In the genomic region with DNA sequence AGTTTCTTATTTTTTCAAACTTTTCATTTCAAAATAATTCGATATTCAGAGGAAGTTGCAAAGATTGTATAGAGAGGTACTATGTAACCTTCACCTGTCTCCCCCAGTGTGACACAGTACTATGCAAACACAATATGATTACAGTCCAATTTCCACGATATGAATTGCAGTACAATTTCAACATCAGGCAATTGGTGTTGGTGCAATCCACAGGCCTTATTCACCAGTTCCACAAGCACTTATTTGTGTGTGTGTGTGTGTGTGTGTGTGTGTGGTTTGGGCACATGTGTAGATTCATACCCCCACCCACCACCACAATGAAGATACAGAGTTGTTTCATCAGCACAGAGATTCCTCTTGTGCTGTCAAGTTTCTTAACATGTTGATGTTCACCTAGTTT, we compare ENCODE assay signal across 22 cellular contexts.
DNase-seq lines count a peak whose midpoint lies in the region; ATAC-seq, FAIRE-seq and TF ChIP-seq lines count a peak whose summit lies in the region.
"Had no signal": no experiment of that assay in that cellular context is flagged by ENCODE, and none has a peak within 500 bp of the region (broad histone marks: within the 10 kb centered on the region; RNA-seq: fewer than 3 reads in every experiment).

No MANE protein-coding gene starts in this region.

- no peaks in the 10 kb centered on the region for H4K20me1 ChIP-seq in DOHH2 (ENCODE audit: control insufficient read depth, insufficient read depth, low read depth, low read length)

- H2BK120ac ChIP-seq in mesenchymal stem cell (ENCODE audit: low read depth, low read length): no peak overlapping the region

- H3K9me3 ChIP-seq in DOHH2 (ENCODE audit: control insufficient read depth, insufficient read depth, low read length): no peaks in the 10 kb centered on the region
- H3K9me3 ChIP-seq in endodermal cell (ENCODE audit: control insufficient read depth, low read length): peaks cover 2% of the 10 kb centered on the region
- no peaks in the 10 kb centered on the region for H3K9me3 ChIP-seq in mesenchymal stem cell (ENCODE audit: control insufficient read depth, low read length)
- H3K9me3 ChIP-seq: A549 had no signal

- no peak overlapping the region for H4K8ac ChIP-seq in mesenchymal stem cell (ENCODE audit: low read length)

- H3K4ac ChIP-seq in mesenchymal stem cell (ENCODE audit: low read depth in 1 of 2, low read length in 2 of 2): no peak overlapping the region

- peaks cover 4% of the 10 kb centered on the region for H3K9me3 Mint-ChIP-seq in endodermal cell
- H3K9me3 Mint-ChIP-seq in stimulated activated naive B cell treated with anti-CD40 and anti-IgM and Interleukin-4, amounts not matched to agents 10 μg/mL and 1 μg/mL and 100 μg/mL, for 72 hours: peaks cover 2 to 4% of the 10 kb centered on the region in 2 donors

- H3K27me3 ChIP-seq in DOHH2 (ENCODE audit: control insufficient read depth, low read length): no peaks in the 10 kb centered on the region
- no peaks in the 10 kb centered on the region for H3K27me3 ChIP-seq in endodermal cell (ENCODE audit: control insufficient read depth, insufficient read depth, low read length, poor library complexity, severe bottlenecking)
- no peaks in the 10 kb centered on the region for H3K27me3 ChIP-seq in mesenchymal stem cell (ENCODE audit: control insufficient read depth in 1 of 2, insufficient read depth in 1 of 2, low read length in 2 of 2)

- peaks cover 2% of the 10 kb centered on the region for H3K79me1 ChIP-seq in mesenchymal stem cell (replicated peaks; ENCODE audit: low read length, poor library complexity, severe bottlenecking)

- H3K27ac Mint-ChIP-seq in endodermal cell: no peak overlapping the region
- H3K27ac Mint-ChIP-seq in stimulated activated naive B cell treated with anti-CD40 and anti-IgM and Interleukin-4, amounts not matched to agents 10 μg/mL and 1 μg/mL and 100 μg/mL, for 72 hours: peak overlapping the region; percentile 98
- H3K27ac Mint-ChIP-seq: CD4-positive, CD25-positive, alpha-beta regulatory T cell; CD8-positive, alpha-beta memory T cell; H9 had no signal

- H2AK5ac ChIP-seq in mesenchymal stem cell (ENCODE audit: low read length, severe bottlenecking): peak overlapping the region; percentile 31

- H4K91ac ChIP-seq in mesenchymal stem cell (ENCODE audit: low read length): no peak overlapping the region

- H3F3A ChIP-seq in DOHH2 (ENCODE audit: control insufficient read depth, insufficient read depth): peaks cover 40% of the 10 kb centered on the region

- H3K27me3 Mint-ChIP-seq in endodermal cell (ENCODE audit: insufficient read depth): no peaks in the 10 kb centered on the region
- no peaks in the 10 kb centered on the region for H3K27me3 Mint-ChIP-seq in stimulated activated naive B cell treated with anti-CD40 and anti-IgM and Interleukin-4, amounts not matched to agents 10 μg/mL and 1 μg/mL and 100 μg/mL, for 72 hours

- no peak for ATAC-seq in stimulated activated naive B cell treated with anti-CD40 and anti-IgM and Interleukin-4, amounts not matched to agents 10 μg/mL and 1 μg/mL and 100 μg/mL, for 72 hours (replicated peaks)
- ATAC-seq in GM21825 (IDR thresholded peaks at IDR 0.05; ENCODE audit: unreplicated experiment): no peak
- ATAC-seq: A549, GM12878 had no signal

- no peaks in the 10 kb centered on the region for H3K36me3 ChIP-seq in DOHH2 (ENCODE audit: control insufficient read depth, low read length)
- no peaks in the 10 kb centered on the region for H3K36me3 ChIP-seq in endodermal cell (ENCODE audit: control insufficient read depth, insufficient read depth, low read length)
- H3K36me3 ChIP-seq in mesenchymal stem cell (ENCODE audit: control insufficient read depth in 1 of 2, insufficient read depth in 2 of 2, low read depth in 1 of 2, low read length in 2 of 2): no peaks in the 10 kb centered on the region

- H3K4me1 Mint-ChIP-seq in endodermal cell: peaks cover 5% of the 10 kb centered on the region
- peaks cover 54 to 71% of the 10 kb centered on the region in 2 donors for H3K4me1 Mint-ChIP-seq in stimulated activated naive B cell treated with anti-CD40 and anti-IgM and Interleukin-4, amounts not matched to agents 10 μg/mL and 1 μg/mL and 100 μg/mL, for 72 hours
- H3K4me1 Mint-ChIP-seq: CD4-positive, CD25-positive, alpha-beta regulatory T cell; CD8-positive, alpha-beta memory T cell had no signal

- no peak overlapping the region for H3K18ac ChIP-seq in mesenchymal stem cell (ENCODE audit: low read depth in 1 of 2, low read length in 2 of 2)

- no peak for FAIRE-seq in D721Med (lab: Jason Lieb, UNC)
- FAIRE-seq: A549, GM12878, H1 had no signal

- H2BK15ac ChIP-seq in mesenchymal stem cell (ENCODE audit: low read depth, poor library complexity, severe bottlenecking): no peak overlapping the region

- no peaks in the 10 kb centered on the region for H3K79me2 ChIP-seq in DOHH2 (ENCODE audit: control insufficient read depth, low read length)

- 88 to 100% methylated on average over 1 to 2 of the region's 2 CpGs for WGBS in endodermal cell (ENCODE audit: insufficient coverage in 1 of 2, insufficient read length in 1 of 2), 2 experiments
- WGBS in mesenchymal stem cell: no CpG with 5 or more reads among the region's 2 CpGs

- peaks cover 2% of the 10 kb centered on the region for H3K36me3 Mint-ChIP-seq in endodermal cell (ENCODE audit: low read depth)
- H3K36me3 Mint-ChIP-seq in stimulated activated naive B cell treated with anti-CD40 and anti-IgM and Interleukin-4, amounts not matched to agents 10 μg/mL and 1 μg/mL and 100 μg/mL, for 72 hours: peaks cover 1 to 9% of the 10 kb centered on the region in 2 donors
- H3K36me3 Mint-ChIP-seq: CD4-positive, CD25-positive, alpha-beta regulatory T cell; IgD-negative memory B cell had no signal

- 0 out of 2 replicates have a peak overlapping the region, but pooled peaks have one; percentile 60 for H3K4me3 ChIP-seq in DOHH2 (ENCODE audit: low read length)
- H3K4me3 ChIP-seq in endodermal cell (ENCODE audit: low read length): no peak overlapping the region
- H3K4me3 ChIP-seq in mesenchymal stem cell (ENCODE audit: insufficient read depth in 1 of 2, low read depth in 1 of 2, low read length in 2 of 2): no peak overlapping the region
- H3K4me3 ChIP-seq in coronary artery: no peak overlapping the region
- H3K4me3 ChIP-seq: A549, GM12878 had no signal

- no peak overlapping the region for H3K23ac ChIP-seq in mesenchymal stem cell (ENCODE audit: low read length in 2 of 2)

- no peak overlapping the region for H3K9ac ChIP-seq in endodermal cell (ENCODE audit: extremely low read depth, low read length, poor library complexity, severe bottlenecking)
- no peak overlapping the region for H3K9ac ChIP-seq in mesenchymal stem cell (ENCODE audit: low read length)

- no peak overlapping the region for H2BK5ac ChIP-seq in mesenchymal stem cell (ENCODE audit: low read depth, low read length, poor library complexity, severe bottlenecking)

- H3K9me2 ChIP-seq in DOHH2 (replicated peaks; ENCODE audit: control insufficient read depth, low read length): no peaks in the 10 kb centered on the region

- no peak overlapping the region for H3K14ac ChIP-seq in mesenchymal stem cell (ENCODE audit: low read length in 2 of 2)

- H2BK12ac ChIP-seq in mesenchymal stem cell (ENCODE audit: low read length in 2 of 2): no peak overlapping the region

- H3K4me2 ChIP-seq in DOHH2 (ENCODE audit: low read length) (no peak overlapping the region), mesenchymal stem cell (ENCODE audit: low read length, poor library complexity, severe bottlenecking) (no peak overlapping the region)
- H3K4me2 ChIP-seq: A549 had no signal

- TF ChIP-seq CTCF in DOHH2 (IDR thresholded peaks at IDR 0.05; ENCODE audit: low read depth, low read length, poor library complexity, severe bottlenecking) (no peak), endodermal cell (conservative IDR thresholded peaks at IDR 0.05) (no peak), D721Med (IDR thresholded peaks at IDR 0.05; ENCODE audit: insufficient read depth, missing control alignments) (no peak), coronary artery (IDR thresholded peaks at IDR 0.05) (no peak)

- H3K4me1 ChIP-seq in DOHH2 (ENCODE audit: control insufficient read depth, low read length) (peaks cover 81% of the 10 kb centered on the region), endodermal cell (ENCODE audit: control insufficient read depth, insufficient read depth, low read length) (no peaks in the 10 kb centered on the region), mesenchymal stem cell (ENCODE audit: control insufficient read depth, insufficient read depth, low read depth, low read length) (peaks cover 6% of the 10 kb centered on the region)

- H3K27ac ChIP-seq in DOHH2 (ENCODE audit: low read depth, low read length) (peak overlapping the region; percentile 92; the same call in 1 of the 2 replicates), endodermal cell (ENCODE audit: low read depth, low read length) (peak overlapping the region; percentile 76), mesenchymal stem cell (ENCODE audit: low read length, poor library complexity, severe bottlenecking) (no peak overlapping the region), coronary artery (no peak overlapping the region)

- H2AFZ ChIP-seq in mesenchymal stem cell (ENCODE audit: low read depth, low read length): no peak overlapping the region

- no peak overlapping the region for H3K4me3 Mint-ChIP-seq in endodermal cell
- H3K4me3 Mint-ChIP-seq in stimulated activated naive B cell treated with anti-CD40 and anti-IgM and Interleukin-4, amounts not matched to agents 10 μg/mL and 1 μg/mL and 100 μg/mL, for 72 hours: no peak overlapping the region
- H3K4me3 Mint-ChIP-seq: CD4-positive, CD25-positive, alpha-beta regulatory T cell; CD8-positive, alpha-beta memory T cell; H9; IgD-negative memory B cell had no signal

- DNase-seq in endodermal cell (no peak), mesenchymal stem cell (no peak), DMS 273 treated with DMSO at 0.1 percent for 48 hours (lab: John Stamatoyannopoulos, UW) (no peak), D721Med (ENCODE audit: insufficient read length, low spot score) (no peak), coronary artery (ENCODE audit: low spot score) (no peak)
- no peak for DNase-seq in stimulated activated naive B cell treated with anti-CD40 and anti-IgM and Interleukin-4, amounts not matched to agents 10 μg/mL and 1 μg/mL and 100 μg/mL, for 72 hours
- DNase-seq: C1 segment of cervical spinal cord; CD4-positive, CD25-positive, alpha-beta regulatory T cell; CD8-positive, alpha-beta memory T cell; COR-L47; DMS153; DMS79 treated with DMSO at 0.1 percent for 48 hours; EL; H9; Karpas-422; KBM-7 had no signal

Comparison
In these comparisons a context has a peak if more than half of its experiments do, and no peak if none do; other contexts are left out.
1. H3K27ac ChIP-seq: peak in DOHH2 (single experiment) and endodermal cell (single experiment); none in mesenchymal stem cell (single experiment) and coronary artery (0 of 2).